ENCODE assay signal across 26 cellular contexts in the genomic region with DNA sequence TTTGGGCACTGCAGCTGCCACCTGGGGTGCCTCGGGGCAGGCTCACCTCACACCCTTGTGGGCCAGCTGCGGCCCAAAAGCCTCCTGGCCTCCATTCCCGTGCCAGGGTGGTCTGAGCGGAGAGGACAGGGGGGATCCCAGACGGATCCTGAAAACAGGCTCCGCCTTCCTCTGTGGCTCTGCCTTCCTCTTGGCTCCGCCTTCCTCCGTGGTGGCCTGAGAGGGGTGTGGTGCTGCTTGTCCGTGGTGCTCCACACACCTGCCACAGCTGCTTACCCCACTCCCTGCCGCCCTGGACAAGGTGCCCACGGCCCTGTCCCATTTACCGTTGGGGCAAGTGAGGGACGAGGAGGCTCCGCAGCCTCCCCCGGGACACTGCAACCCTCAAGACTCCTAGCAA.
"Had no signal": no experiment of that assay in that cellular context is flagged by ENCODE, and none has a peak within 500 bp of the region (broad histone marks: within the 10 kb centered on the region; RNA-seq: fewer than 3 reads in every experiment).

No MANE protein-coding gene starts in this region.

- H3K4me3 ChIP-seq: adrenal gland, body of pancreas, esophagus squamous epithelium had no signal

- H3K9me3 ChIP-seq: adrenal gland, body of pancreas, esophagus squamous epithelium had no signal

- H3K36me3 ChIP-seq: adrenal gland, esophagus squamous epithelium had no signal

- DNase-seq: activated CD4-positive, alpha-beta T cell treated with anti-CD3 and anti-CD28 coated beads for 48 hours; activated CD4-positive, alpha-beta T cell treated with anti-CD3 and anti-CD28 coated beads, Interleukin-2, amount 50 U/mL, for 1 hour; activated CD4-positive, alpha-beta T cell treated with anti-CD3 and anti-CD28 coated beads, Interleukin-2, amount 50 U/mL, for 48 hours; activated CD8-positive, alpha-beta memory T cell treated with anti-CD3 and anti-CD28 coated beads for 24 hours; activated CD8-positive, alpha-beta T cell treated with anti-CD3 and anti-CD28 coated beads for 36 hours; activated effector memory CD4-positive, alpha-beta T cell treated with anti-CD3 and anti-CD28 coated beads, Interleukin-2, amount 50 U/mL, for 16 hours; activated naive CD4-positive, alpha-beta T cell treated with anti-CD3 and anti-CD28 coated beads for 36 hours; activated naive CD8-positive, alpha-beta T cell treated with anti-CD3 and anti-CD28 coated beads for 36 hours; activated naive CD8-positive, alpha-beta T cell treated with anti-CD3 and anti-CD28 coated beads, Interleukin-2, amount 50 U/mL, for 24 hours; activated T-cell treated with anti-CD3 and anti-CD28 coated beads, Interleukin-2, amount 50 U/mL, for 48 hours; adrenal gland; amygdala; aorta; body of pancreas; caudate nucleus; cortex of kidney; dermis blood vessel endothelial cell; effector CD4-positive, alpha-beta T cell; effector memory CD8-positive, alpha-beta T cell; erythroblast; esophagus squamous epithelium; head of caudate nucleus; T-helper 2 cell had no signal

- ATAC-seq: activated CD8-positive, alpha-beta T cell treated with anti-CD3 and anti-CD28 coated beads for 36 hours; activated naive CD8-positive, alpha-beta T cell treated with anti-CD3 and anti-CD28 coated beads, Interleukin-2, amount 50 U/mL, for 24 hours; body of pancreas; effector memory CD8-positive, alpha-beta T cell; WTC11 had no signal

- H3K27me3 ChIP-seq: adrenal gland, body of pancreas, esophagus squamous epithelium had no signal

- H3K27ac ChIP-seq: body of pancreas, esophagus squamous epithelium had no signal

- H3K4me1 ChIP-seq: adrenal gland had no signal

- FAIRE-seq: colon, frontal cortex had no signal
